ENCODE assay signal across 8 cellular contexts in the genomic region with DNA sequence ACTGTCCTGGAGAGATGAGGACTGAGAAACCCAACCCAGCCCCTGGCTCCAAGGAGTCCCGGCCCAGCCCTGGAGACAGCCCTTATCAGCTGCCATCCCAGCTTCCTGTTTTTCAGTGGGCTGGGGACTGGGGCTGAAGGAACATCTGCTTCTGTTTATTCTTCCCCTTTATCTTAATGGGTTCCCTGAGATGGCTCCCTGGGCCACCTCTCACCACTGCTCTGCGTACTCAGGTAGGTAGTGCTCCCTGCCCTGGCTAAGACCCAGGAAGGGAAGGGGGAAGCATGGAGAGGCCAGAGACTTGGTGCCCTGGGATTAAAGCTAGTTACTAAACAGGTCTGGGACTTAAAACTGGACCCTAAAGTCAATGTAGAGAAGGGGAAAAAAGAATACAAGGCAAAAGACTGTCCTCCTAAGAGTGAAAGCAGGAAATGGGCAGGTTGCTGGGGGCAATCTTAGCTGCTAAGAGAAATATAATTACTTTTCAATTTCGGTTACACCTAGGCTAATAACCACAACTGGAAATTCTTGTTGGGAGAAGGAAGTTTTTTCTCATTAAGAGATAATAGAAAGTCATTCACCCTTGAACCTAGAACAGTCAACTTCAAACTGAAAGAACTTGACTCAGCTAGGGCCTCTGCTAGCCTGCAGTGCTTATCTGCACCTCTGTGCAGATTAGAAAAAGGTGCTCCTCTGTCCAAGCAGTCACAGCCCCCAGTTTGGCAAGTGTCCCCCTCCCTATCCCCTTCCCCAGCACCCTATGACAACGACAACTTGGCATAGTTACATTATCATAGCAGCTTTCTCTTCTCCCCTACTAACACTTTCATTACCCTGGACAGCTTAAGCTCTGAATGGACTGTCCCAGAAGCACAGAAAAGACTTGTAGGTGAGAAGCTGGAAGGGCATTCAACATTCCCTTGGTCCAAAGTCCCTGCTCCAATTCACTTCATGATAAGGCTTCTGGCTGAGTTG.
DNase-seq lines count a peak whose midpoint lies in the region; ATAC-seq and TF ChIP-seq lines count a peak whose summit lies in the region.

No MANE protein-coding gene starts in this region.

- H3K4me3 ChIP-seq in right atrium auricular region (no peak overlapping the region), urinary bladder (ENCODE audit: low read depth, low read length) (no peak overlapping the region), lower leg skin (ENCODE audit: low read depth, poor library complexity, severe bottlenecking) (no peak overlapping the region)

- H3K4me1 ChIP-seq in right atrium auricular region (no peaks in the 10 kb centered on the region), urinary bladder (ENCODE audit: insufficient read depth) (no peaks in the 10 kb centered on the region)

- WGBS in urinary bladder: 54% methylated on average over 4 of the region's 4 CpGs
- 36 to 39% methylated on average over 4 of the region's 4 CpGs for WGBS in lower leg skin, 2 donors

- H3K27ac ChIP-seq in right atrium auricular region (no peak overlapping the region), urinary bladder (ENCODE audit: low read depth) (peak overlapping the region; percentile 45)

- POLR2A ChIA-PET in HEK293T (lab: Yijun Ruan, JAX): no interaction called here

- ATAC-seq in Right ventricle myocardium inferior: peak; percentile 60

- no peaks in the 10 kb centered on the region for H3K36me3 ChIP-seq in right atrium auricular region
- H3K36me3 ChIP-seq in urinary bladder (ENCODE audit: insufficient read depth): no peaks in the 10 kb centered on the region

- CTCF ChIA-PET in HEK293T (lab: Yijun Ruan, JAX): interaction anchor here (0.7 to 0.8 kb wide), 2 partner anchors 23 to 249 kb away, joined by 3 to 5 read pairs; no protein-coding TSS in a partner anchor

- intact Hi-C loops in Right ventricle myocardium inferior (cut with DNase I) (no loop called here), cardiac septum (cut with DNase I) (no loop called here), lower leg skin (cut with DNase I; ENCODE audit: low total_unique reads) (no loop called here)

- DNase-seq in Right ventricle myocardium inferior (ENCODE audit: missing footprints): peak; percentile 70
- DNase-seq in right atrium auricular region (ENCODE audit: low spot score): no peak
- peak; percentile 82 for DNase-seq in NCI-H146 (lab: John Stamatoyannopoulos, UW)
- peak; percentile 85 for DNase-seq in cardiac septum (ENCODE audit: low spot score)
- DNase-seq in HEK293T (ENCODE audit: extremely low spot score): no peak
- DNase-seq in lower leg skin (ENCODE audit: low spot score in 2 of 2): no peak
- DNase-seq in stimulated activated CD4-positive, alpha-beta T cell treated with anti-CD3 and anti-CD28 coated beads, Interleukin-4, amount 100 ng/mL, for 1 hour: no peak

- H3K27me3 ChIP-seq in right atrium auricular region: no peaks in the 10 kb centered on the region

- TF ChIP-seq POLR2A in lower leg skin (IDR thresholded peaks at IDR 0.05): no peak

- no peak for TF ChIP-seq CTCF in right atrium auricular region (IDR thresholded peaks at IDR 0.05)
- TF ChIP-seq CTCF in lower leg skin (IDR thresholded peaks at IDR 0.05): no peak

- no peaks in the 10 kb centered on the region for H3K9me3 ChIP-seq in right atrium auricular region

TF ChIP-seq in HEK293T, 16 proteins besides CTCF, POLR2A, EP300 and RAD21:
- TF ChIP-seq FOXK2 (IDR thresholded peaks at IDR 0.05) (no peak), SUZ12 (IDR thresholded peaks at IDR 0.05) (no peak), HDGF (IDR thresholded peaks at IDR 0.05; ENCODE audit: borderline replicate concordance) (no peak), FOXM1 (IDR thresholded peaks at IDR 0.05; ENCODE audit: borderline replicate concordance) (no peak), BHLHE40 (IDR thresholded peaks at IDR 0.05; ENCODE audit: borderline replicate concordance) (no peak), CTBP1 (IDR thresholded peaks at IDR 0.05; ENCODE audit: borderline replicate concordance) (no peak)
- TF ChIP-seq, protein P1, sequence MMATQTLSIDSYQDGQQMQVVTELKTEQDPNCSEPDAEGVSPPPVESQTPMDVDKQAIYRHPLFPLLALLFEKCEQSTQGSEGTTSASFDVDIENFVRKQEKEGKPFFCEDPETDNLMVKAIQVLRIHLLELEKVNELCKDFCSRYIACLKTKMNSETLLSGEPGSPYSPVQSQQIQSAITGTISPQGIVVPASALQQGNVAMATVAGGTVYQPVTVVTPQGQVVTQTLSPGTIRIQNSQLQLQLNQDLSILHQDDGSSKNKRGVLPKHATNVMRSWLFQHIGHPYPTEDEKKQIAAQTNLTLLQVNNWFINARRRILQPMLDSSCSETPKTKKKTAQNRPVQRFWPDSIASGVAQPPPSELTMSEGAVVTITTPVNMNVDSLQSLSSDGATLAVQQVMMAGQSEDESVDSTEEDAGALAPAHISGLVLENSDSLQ (IDR thresholded peaks at IDR 0.05): no peak

Comparison
In these comparisons a context has a peak if more than half of its experiments do, and no peak if none do; other contexts are left out.
1. DNase-seq: peak in Right ventricle myocardium inferior (single experiment), NCI-H146 (single experiment) and cardiac septum (single experiment); none in right atrium auricular region (single experiment), HEK293T (single experiment), lower leg skin (0 of 2) and stimulated activated CD4-positive, alpha-beta T cell treated with anti-CD3 and anti-CD28 coated beads, Interleukin-4, amount 100 ng/mL, for 1 hour (single experiment).